16 cellular contexts compared by ENCODE assay signal in the genomic region with DNA sequence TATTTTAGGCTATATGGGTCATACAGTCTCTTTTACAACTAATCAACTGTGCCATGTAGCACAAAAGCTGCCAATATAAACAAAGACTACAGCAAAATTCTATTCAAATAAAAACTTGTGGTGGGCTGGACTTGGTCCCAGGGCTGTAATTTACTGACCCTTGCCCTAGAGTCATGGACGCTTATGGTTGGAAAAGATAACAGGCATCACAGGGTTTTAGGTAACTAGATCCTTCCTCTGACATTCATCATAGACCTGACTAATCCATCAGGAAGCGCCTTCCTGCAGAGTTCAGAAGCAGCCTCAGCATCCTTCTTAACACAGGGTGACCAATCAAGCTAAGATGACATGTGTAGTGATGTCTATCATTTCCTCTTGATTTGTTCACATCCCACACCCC. TPM values are rescaled to one million over a fixed set of nuclear protein-coding genes. Genes with fewer than 3 reads are reported as not detected.
"Had no signal": no experiment of that assay in that cellular context is flagged by ENCODE, and none has a peak within 500 bp of the region (broad histone marks: within the 10 kb centered on the region; RNA-seq: fewer than 3 reads in every experiment).

No MANE protein-coding gene starts in this region.

- DNase-seq: activated CD4-positive, alpha-beta T cell treated with anti-CD3 and anti-CD28 coated beads, Interleukin-2, amount 10 ng/mL, durations not matched to agents 7 days and 5 days; activated CD8-positive, alpha-beta memory T cell treated with anti-CD3 and anti-CD28 coated beads for 24 hours; activated naive CD8-positive, alpha-beta T cell treated with anti-CD3 and anti-CD28 coated beads for 36 hours; cerebellar nuclear complex; dermis blood vessel endothelial cell; erythroblast; kidney; stimulated activated CD4-positive, alpha-beta T cell treated with anti-CD3 and anti-CD28 coated beads, Interleukin-12 subunit alpha, Interleukin-12 subunit beta, amount 100 ng/mL, for 4 hours; stimulated activated CD4-positive, alpha-beta T cell treated with anti-CD3 and anti-CD28 coated beads, Interleukin-2, amount 100 ng/mL, for 24 hours had no signal

- FAIRE-seq: kidney had no signal

- ATAC-seq: sciatic nerve had no signal

RNA-seq across cellular contexts. Expression of gene TECTB, which starts 59.5 kb away (rescaled TPM):
- total RNA-seq: activated CD4-positive, alpha-beta T cell treated with anti-CD3 and anti-CD28 coated beads, Interleukin-2, amount 10 ng/mL, durations not matched to agents 7 days and 5 days; activated naive CD8-positive, alpha-beta T cell treated with anti-CD3 and anti-CD28 coated beads for 36 hours; activated T-helper 1 cell treated with anti-CD3 and anti-CD28 coated beads, Interleukin-12 subunit alpha, Interleukin-12 subunit beta, Interleukin-2, Interleukin-4 antibody, amounts not matched to agents 30 ng/mL and 10 ng/mL and 1 ng/mL, durations not matched to agents 14 hours and 24 hours and 36 hours; dermis blood vessel endothelial cell; kidney; lower leg skin; mesothelial cell of epicardium; omental fat pad; pulmonary artery endothelial cell; sciatic nerve; urinary bladder had no signal
